ENCODE assay signal across 1 cellular context in genomic region chr19:45999653-46000121, GRCh38.
TF ChIP-seq lines count a peak whose summit lies in the region.

No MANE protein-coding gene starts in this region.

TF ChIP-seq in HEK293, 187 proteins besides CTCF, POLR2A, EP300 and RAD21 (continued from another document and continues in another):
- TF ChIP-seq ZNF350 (tag by site-specific recombination; IDR thresholded peaks at IDR 0.05) = no peak
- TF ChIP-seq TCF7L2 (IDR thresholded peaks at IDR 0.05; ENCODE audit: borderline replicate concordance, low read depth, low read length) = no peak
- TF ChIP-seq ZNF138 (tag by site-specific recombination; IDR thresholded peaks at IDR 0.05; ENCODE audit: borderline replicate concordance) = no peak
- TF ChIP-seq ZNF214 (tag by site-specific recombination; IDR thresholded peaks at IDR 0.05; ENCODE audit: borderline replicate concordance) = no peak
- no peak for TF ChIP-seq ZNF626 (tag by site-specific recombination; IDR thresholded peaks at IDR 0.05)
- TF ChIP-seq ZFP69B (tag by site-specific recombination; IDR thresholded peaks at IDR 0.05) = peak; percentile 84; the same call in 1 of the 2 replicates
- TF ChIP-seq EGR2 (tag by site-specific recombination; IDR thresholded peaks at IDR 0.05; ENCODE audit: low read depth) = no peak; the same call in none of the 2 replicates
- TF ChIP-seq BCL6B (tag by site-specific recombination; IDR thresholded peaks at IDR 0.05) = no peak
- TF ChIP-seq ZNF16 (tag by site-specific recombination; IDR thresholded peaks at IDR 0.05; ENCODE audit: low read depth) = no peak
- TF ChIP-seq ZBTB26 (tag by site-specific recombination; optimal IDR thresholded peaks at IDR 0.05) = no peak
- TF ChIP-seq GLIS2 (tag by site-specific recombination; IDR thresholded peaks at IDR 0.05) = peak; percentile 68
- TF ChIP-seq ZNF449 (tag by site-specific recombination; IDR thresholded peaks at IDR 0.05) = no peak
- peak; percentile 96 for TF ChIP-seq ZBTB48 (tag by site-specific recombination; IDR thresholded peaks at IDR 0.05)
- TF ChIP-seq ZFP41 (tag by site-specific recombination; IDR thresholded peaks at IDR 0.05; ENCODE audit: borderline replicate concordance) = no peak
- TF ChIP-seq ZNF423 (tag by site-specific recombination; IDR thresholded peaks at IDR 0.05) = no peak
- TF ChIP-seq KLF10 (tag by site-specific recombination; IDR thresholded peaks at IDR 0.05) = no peak
- TF ChIP-seq ZNF221 (tag by site-specific recombination; IDR thresholded peaks at IDR 0.05; ENCODE audit: borderline replicate concordance) = no peak
- TF ChIP-seq ZNF704 (tag by site-specific recombination; IDR thresholded peaks at IDR 0.05) = no peak
- TF ChIP-seq PRDM4 (tag by site-specific recombination; IDR thresholded peaks at IDR 0.05) = no peak
- peak; percentile 74 for TF ChIP-seq KLF1 (tag by site-specific recombination; IDR thresholded peaks at IDR 0.05)
- no peak for TF ChIP-seq ZFP3 (tag by site-specific recombination; IDR thresholded peaks at IDR 0.05; ENCODE audit: low read depth)
- TF ChIP-seq ZNF169 (tag by site-specific recombination; IDR thresholded peaks at IDR 0.05) = no peak
- 0 out of 2 replicates have a peak, but pooled peaks have one; percentile 32 for TF ChIP-seq ZNF416 (tag by site-specific recombination; IDR thresholded peaks at IDR 0.05)
- TF ChIP-seq MZF1 (tag by site-specific recombination; IDR thresholded peaks at IDR 0.05; ENCODE audit: borderline replicate concordance) = no peak
- 0 out of 2 replicates have a peak, but pooled peaks have one; percentile 15 for TF ChIP-seq SCRT2 (tag by site-specific recombination; IDR thresholded peaks at IDR 0.05)
- TF ChIP-seq ZNF488 (tag by site-specific recombination; IDR thresholded peaks at IDR 0.05) = peak; percentile 6; the same call in 1 of the 2 replicates
- peak; percentile 90 for TF ChIP-seq HIC1 (tag by site-specific recombination; IDR thresholded peaks at IDR 0.05)
- TF ChIP-seq SP3 (tag by site-specific recombination; IDR thresholded peaks at IDR 0.05) = peak; percentile 82
- TF ChIP-seq ZNF596 (tag by site-specific recombination; IDR thresholded peaks at IDR 0.05) = no peak
- no peak for TF ChIP-seq SCRT1 (tag by site-specific recombination; IDR thresholded peaks at IDR 0.05; ENCODE audit: borderline replicate concordance)
- no peak for TF ChIP-seq ZNF248 (tag by site-specific recombination; IDR thresholded peaks at IDR 0.05)
- TF ChIP-seq ZNF548 (tag by site-specific recombination; IDR thresholded peaks at IDR 0.05) = peak; percentile 100
- no peak for TF ChIP-seq ZNF514 (tag by site-specific recombination; IDR thresholded peaks at IDR 0.05)
- no peak for TF ChIP-seq ZNF544 (tag by site-specific recombination; IDR thresholded peaks at IDR 0.05)
- peak; percentile 63 for TF ChIP-seq BCL11A (tag by site-specific recombination; IDR thresholded peaks at IDR 0.05; ENCODE audit: low read depth)
- no peak for TF ChIP-seq ZNF114 (tag by site-specific recombination; IDR thresholded peaks at IDR 0.05)
- peak; percentile 90 for TF ChIP-seq ZBTB10 (tag by site-specific recombination; IDR thresholded peaks at IDR 0.05)
- no peak for TF ChIP-seq ZNF747 (tag by site-specific recombination; IDR thresholded peaks at IDR 0.05)
- TF ChIP-seq ZNF692 (tag by site-specific recombination; IDR thresholded peaks at IDR 0.05) = peak; percentile 88
- no peak for TF ChIP-seq MEIS1 (CRISPR knock-in tag; IDR thresholded peaks at IDR 0.05; ENCODE audit: borderline replicate concordance)
- no peak for TF ChIP-seq ZNF132 (tag by site-specific recombination; IDR thresholded peaks at IDR 0.05; ENCODE audit: borderline replicate concordance)
- peak; percentile 96 for TF ChIP-seq PRDM10 (tag by site-specific recombination; IDR thresholded peaks at IDR 0.05)
- TF ChIP-seq ZNF37A (tag by site-specific recombination; IDR thresholded peaks at IDR 0.05) = no peak
